Comparison of ENCODE assay signal across 8 cellular contexts in the genomic region with DNA sequence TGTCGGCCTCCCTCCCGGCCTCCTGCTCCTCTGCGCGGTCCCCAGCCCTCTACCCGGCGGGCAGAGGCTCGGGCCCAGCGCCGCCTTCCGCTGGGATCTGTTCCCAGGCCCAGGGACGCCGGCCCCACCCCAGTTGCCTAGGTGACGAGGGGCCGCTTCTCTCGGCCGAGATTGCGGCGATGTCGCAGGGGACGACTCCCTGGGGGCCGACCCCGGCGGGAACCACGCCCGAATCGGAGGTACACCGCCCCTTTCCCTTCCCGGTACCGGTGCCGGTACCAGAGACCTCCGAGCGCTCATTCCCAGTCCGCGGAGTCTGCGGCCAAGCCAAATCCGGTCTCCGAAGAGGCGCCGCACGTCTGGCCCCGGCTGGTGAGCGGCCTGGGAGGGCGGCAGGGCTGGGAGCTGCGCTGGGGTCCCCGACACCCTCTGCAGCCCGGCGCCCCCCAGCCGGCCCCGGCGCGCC. TPM values are rescaled to one million over a fixed set of nuclear protein-coding genes. Genes with fewer than 3 reads are reported as not detected.
DNase-seq lines count a peak whose midpoint lies in the region; ATAC-seq and TF ChIP-seq lines count a peak whose summit lies in the region.

CABCOCO1 (plus strand) TSS at position 136 of the 466 bp plus-strand sequence; CDS start at position 180, 44 bp downstream.

- no peaks in the 10 kb centered on the region for H3K27me3 ChIP-seq in tibial nerve

- no peak for TF ChIP-seq POLR2A in tibial nerve (IDR thresholded peaks at IDR 0.05)

- TF ChIP-seq EP300 in tibial nerve (IDR thresholded peaks at IDR 0.05), result no peak

- TF ChIP-seq CTCF in epithelial cell of proximal tubule (conservative IDR thresholded peaks at IDR 0.05; ENCODE audit: low read depth, low read length) (peak; percentile 21), tibial nerve (IDR thresholded peaks at IDR 0.05) (no peak)

- H3K36me3 ChIP-seq in tibial nerve, result no peaks in the 10 kb centered on the region

- no peaks in the 10 kb centered on the region for H3K9me3 ChIP-seq in tibial nerve

- peaks cover 0 to 6% (median 0%) of the 10 kb centered on the region in 4 donors for H3K4me1 ChIP-seq in tibial nerve

- H3K4me3 ChIP-seq in epithelial cell of proximal tubule (ENCODE audit: low read depth, low read length) (peak within 1 kb of the TSS; percentile 70), tibial nerve (peak within 1 kb of the TSS; percentile 35 to 64 (median 48))

- 3% methylated on average over 36 to 40 of the region's 51 CpGs for WGBS in tibial nerve, 2 donors

- peak; percentile 56 for DNase-seq in DMS153 (lab: John Stamatoyannopoulos, UW)
- DNase-seq in NCI-H526 (lab: John Stamatoyannopoulos, UW), result peak; percentile 5 to 67
- DNase-seq in epithelial cell of proximal tubule (ENCODE audit: low read depth), result no peak
- DNase-seq in medulla oblongata (ENCODE audit: extremely low spot score), result peak; percentile 85
- DNase-seq in tibial nerve (ENCODE audit: low spot score in 2 of 2), result peak in 1 of 2 donors; percentile 8

- ATAC-seq in GM18858 (IDR thresholded peaks at IDR 0.05; ENCODE audit: unreplicated experiment), result no peak
- ATAC-seq in HG03159 (IDR thresholded peaks at IDR 0.05; ENCODE audit: unreplicated experiment), result no peak
- ATAC-seq in HG02884 (IDR thresholded peaks at IDR 0.05; ENCODE audit: unreplicated experiment), result no peak

- H3K27ac ChIP-seq in tibial nerve, result peak within 1 kb of the TSS in 3 of 4 donors; percentile 22 to 64 (median 35)

RNA-seq across cellular contexts. Expression of gene CABCOCO1, which starts in this region (rescaled TPM):
- 0.14 and 0.86 TPM in 2 replicates for total RNA-seq in epithelial cell of proximal tubule
- not detected for total RNA-seq in tibial nerve
